8 cellular contexts compared by ENCODE assay signal in genomic region chr1:232629250-232630046, GRCh38. TPM values are rescaled to one million over a fixed set of nuclear protein-coding genes. Genes with fewer than 3 reads are reported as not detected.
DNase-seq lines count a peak whose midpoint lies in the region; ATAC-seq, FAIRE-seq and TF ChIP-seq lines count a peak whose summit lies in the region.

No MANE protein-coding gene starts in this region.

- CTCF ChIA-PET in A673 (lab: Charles Lee) = no interaction called here

- POLR2A ChIA-PET in A673 (lab: Charles Lee; ENCODE audit: low non-redundant PET) = interaction anchor here (0.6 kb wide), 1 partner anchor 31 kb away, joined by 19 read pairs; no protein-coding TSS in a partner anchor

- FAIRE-seq in keratinocyte (lab: Jason Lieb, UNC) (no peak), RCC 7860 (lab: Jason Lieb, UNC) (no peak)

- H3K27ac ChIP-seq in A673 (ENCODE audit: low read depth, low read length, poor library complexity, severe bottlenecking) = no peak overlapping the region
- H3K27ac ChIP-seq in Peyer's patch = peak overlapping the region; percentile 38 to 92 (median 80)
- peak overlapping the region in 3 of 4 donors; percentile 41 to 85 (median 59) for H3K27ac ChIP-seq in body of pancreas
- H3K27ac ChIP-seq in keratinocyte (ENCODE audit: control insufficient read depth, insufficient read depth, low read length) = no peak overlapping the region

- TF ChIP-seq CTCF in A673 (conservative IDR thresholded peaks at IDR 0.05; ENCODE audit: low read depth, low read length) = no peak
- peak in 1 of 6 experiments; percentile 18 for TF ChIP-seq CTCF in Peyer's patch (IDR thresholded peaks at IDR 0.05)
- TF ChIP-seq CTCF in body of pancreas (IDR thresholded peaks at IDR 0.05) = peak in 1 of 7 experiments; percentile 27
- TF ChIP-seq CTCF in keratinocyte (optimal IDR thresholded peaks at IDR 0.05 in 1 of 3, IDR thresholded peaks at IDR 0.05 in 1 of 3, conservative IDR thresholded peaks at IDR 0.05 in 1 of 3; ENCODE audit: extremely low read depth in 1 of 3, insufficient read depth in 2 of 3, low read length in 3 of 3) = no peak

- H3K4me3 ChIP-seq in A673 (ENCODE audit: low read depth, low read length, poor library complexity, severe bottlenecking) (peak overlapping the region; percentile 53), Peyer's patch (peak overlapping the region; percentile 52 to 94 (median 74)), body of pancreas (peak overlapping the region; percentile 58 to 60), keratinocyte (ENCODE audit: control insufficient read depth in 2 of 3, extremely low read depth in 1 of 3, insufficient read depth in 2 of 3, low read depth in 1 of 3, low read length in 3 of 3) (peak overlapping the region; percentile 61 to 79 (median 73))

- dilution Hi-C loops in keratinocyte (cut with MboI; ENCODE audit: extremely low pct_ligation_motif_present, low sequenced_read_pairs) = no loop called here

- 0% methylated on average over 10 to 66 of the region's 96 CpGs for WGBS in body of pancreas, 2 donors

- peak overlapping the region; percentile 82 for H3K4me2 ChIP-seq in keratinocyte (ENCODE audit: control insufficient read depth, extremely low read depth, insufficient read depth, low read depth, low read length)

- DNase-seq in A673 (ENCODE audit: low spot score) = peak; percentile 24
- DNase-seq in Peyer's patch = peak in 2 of 3 donors; percentile 62 to 71
- DNase-seq in body of pancreas = peak in 3 of 4 donors; percentile 29 to 39 (median 30)
- DNase-seq in keratinocyte (ENCODE audit: low read depth, low spot score) = no peak
- DNase-seq in stimulated activated CD4-positive, alpha-beta T cell treated with anti-CD3 and anti-CD28 coated beads, Interleukin-12 subunit alpha, Interleukin-12 subunit beta, amount 100 ng/mL, for 48 hours (ENCODE audit: low read depth in 2 of 3, low spot score in 1 of 3) = peak in 2 of 3 donors; percentile 3 to 32
- DNase-seq in RCC 7860 (ENCODE audit: low spot score) = no peak

- TF ChIP-seq POLR2A in Peyer's patch (IDR thresholded peaks at IDR 0.05) = no peak
- no peak for TF ChIP-seq POLR2A in body of pancreas (IDR thresholded peaks at IDR 0.05)

- H3K9me1 ChIP-seq in keratinocyte (ENCODE audit: control insufficient read depth, extremely low read depth, insufficient read depth, low read length) = no peaks in the 10 kb centered on the region

- peak overlapping the region; percentile 74 for H2AFZ ChIP-seq in keratinocyte (ENCODE audit: control insufficient read depth, low read length)

- BruUV-seq in A673 (replicated peaks; lab: Mats Ljungman, UMichigan) = no TSS peak

- intact Hi-C loops in A673 (cut with micrococcal nuclease; ENCODE audit: unreplicated experiment) (loop anchor here (5.0 to 10.0 kb wide), 3 partner anchors 155 to 323 kb away; partner anchors contain the start of gene NTPCR), body of pancreas (cut with DNase I) (loop anchor here (10.0 kb wide), 2 partner anchors 315 to 395 kb away; no protein-coding TSS in a partner anchor)

- H3K9ac ChIP-seq in keratinocyte (ENCODE audit: control insufficient read depth, extremely low read depth, insufficient read depth, low read length) = peak overlapping the region; percentile 52

- H3K4me1 ChIP-seq in A673 (ENCODE audit: insufficient read depth, low read length, poor library complexity, severe bottlenecking) = peaks cover 10% of the 10 kb centered on the region
- peaks cover 0 to 28% (median 0%) of the 10 kb centered on the region in 4 donors for H3K4me1 ChIP-seq in Peyer's patch
- peaks cover 18% of the 10 kb centered on the region for H3K4me1 ChIP-seq in body of pancreas
- H3K4me1 ChIP-seq in keratinocyte (ENCODE audit: control insufficient read depth, extremely low read depth, insufficient read depth, low read length) = peaks cover 12% of the 10 kb centered on the region

- no peaks in the 10 kb centered on the region for H4K20me1 ChIP-seq in keratinocyte (ENCODE audit: control insufficient read depth, extremely low read depth, insufficient read depth, low read length)

- no peaks in the 10 kb centered on the region for H3K9me3 ChIP-seq in A673 (ENCODE audit: low read depth, low read length, poor library complexity, severe bottlenecking)
- H3K9me3 ChIP-seq in Peyer's patch = no peaks in the 10 kb centered on the region
- H3K9me3 ChIP-seq in body of pancreas = no peaks in the 10 kb centered on the region
- H3K9me3 ChIP-seq in keratinocyte (ENCODE audit: control insufficient read depth, low read depth, low read length) = no peaks in the 10 kb centered on the region

- no peaks in the 10 kb centered on the region for H3K79me2 ChIP-seq in keratinocyte (ENCODE audit: control insufficient read depth, insufficient read depth, low read length)

- H3K27me3 ChIP-seq in A673 (replicated peaks; ENCODE audit: insufficient read depth, low read depth, low read length, poor library complexity) (peaks cover 4% of the 10 kb centered on the region), Peyer's patch (no peaks in the 10 kb centered on the region), body of pancreas (no peaks in the 10 kb centered on the region), keratinocyte (ENCODE audit: control insufficient read depth, extremely low read depth, insufficient read depth, low read length) (no peaks in the 10 kb centered on the region)

- peak; percentile 56 for ATAC-seq in GM18517 (IDR thresholded peaks at IDR 0.05; ENCODE audit: unreplicated experiment)
- peak; percentile 35 for ATAC-seq in HG02981 (IDR thresholded peaks at IDR 0.05; ENCODE audit: unreplicated experiment)
- no peak for ATAC-seq in body of pancreas

- H3K36me3 ChIP-seq in A673 (ENCODE audit: insufficient read depth, low read length, poor library complexity, severe bottlenecking) (no peaks in the 10 kb centered on the region), Peyer's patch (no peaks in the 10 kb centered on the region), body of pancreas (replicated peaks in 1 of 2; ENCODE audit: insufficient read depth in 1 of 2, low read depth in 2 of 2) (no peaks in the 10 kb centered on the region), keratinocyte (ENCODE audit: control insufficient read depth in 2 of 2, extremely low read depth in 1 of 2, insufficient read depth in 2 of 2, low read length in 2 of 2) (no peaks in the 10 kb centered on the region)

RNA-seq across cellular contexts. Expression of gene SIPA1L2, which starts 0.5 kb away (rescaled TPM):
- total RNA-seq in A673 (2021) = 3.4 and 6.2 TPM in 2 replicates
- total RNA-seq in Peyer's patch = 10 to 100 TPM; 38.0 to 72.4 (median 44.6) TPM
- 1 to 10 TPM; 5.6 to 8.6 TPM for total RNA-seq in body of pancreas
- 1.7 to 3.1 TPM (median 2.1 TPM) in 3 replicates for polyA plus RNA-seq in keratinocyte
- 7.3 TPM for polyA plus RNA-seq in keratinocyte (2011; ENCODE audit: low read depth)
- polyA plus RNA-seq in keratinocyte (2011; cell fraction: cytosol; rRNA removed) = 1.3 and 1.8 TPM in 2 replicates
- 9.6 and 12.1 TPM in 2 replicates for polyA plus RNA-seq in keratinocyte (2011; cell fraction: nucleus; rRNA removed)
- polyA plus RNA-seq in keratinocyte (2012; ENCODE audit: low replicate concordance) = 1.1 and 4.5 TPM in 2 replicates
- polyA minus RNA-seq in keratinocyte = 1.8 to 7.2 TPM (median 3.5 TPM) in 3 replicates
- 2.1 TPM for polyA minus RNA-seq in keratinocyte (2011; cell fraction: cytosol; rRNA and poly(A)+ RNA removed)
- 6.5 and 7.5 TPM in 2 replicates for polyA minus RNA-seq in keratinocyte (2011; cell fraction: nucleus; rRNA and poly(A)+ RNA removed)

Comparison
In these comparisons a context has a peak if more than half of its experiments do, and no peak if none do; other contexts are left out.
1. DNase-seq: peak in A673 (single experiment), Peyer's patch (2 of 3), body of pancreas (3 of 4) and stimulated activated CD4-positive, alpha-beta T cell treated with anti-CD3 and anti-CD28 coated beads, Interleukin-12 subunit alpha, Interleukin-12 subunit beta, amount 100 ng/mL, for 48 hours (2 of 3); none in keratinocyte (single experiment) and RCC 7860 (single experiment).
2. H3K27ac ChIP-seq: peak in Peyer's patch (4 of 4) and body of pancreas (3 of 4); none in A673 (single experiment) and keratinocyte (single experiment).
3. Peak in every context shown above with its lines, with median percentiles within 50 percentile points of each other: H3K4me3 ChIP-seq.